Comparison of ENCODE assay signal across 9 cellular contexts in the genomic region with DNA sequence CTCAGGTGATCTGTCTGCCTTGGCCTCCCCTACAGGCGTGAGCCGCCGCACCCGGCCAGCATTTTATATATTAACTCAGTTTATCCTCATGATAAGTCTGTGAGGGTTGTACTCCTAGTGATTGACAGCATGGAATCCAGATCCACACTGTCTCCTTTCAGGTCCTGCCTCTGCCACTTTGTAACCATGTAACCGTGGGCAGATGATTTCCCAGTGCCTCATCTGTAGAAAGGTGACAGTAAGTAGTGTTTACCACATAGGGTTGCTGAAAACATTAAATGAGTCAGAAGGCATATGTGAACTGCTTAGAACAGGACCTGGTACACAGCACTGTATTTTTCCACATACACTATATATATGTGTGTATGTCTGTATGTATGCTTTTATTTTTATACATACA. TPM values are rescaled to one million over a fixed set of nuclear protein-coding genes. Genes with fewer than 3 reads are reported as not detected.
DNase-seq lines count a peak whose midpoint lies in the region; ATAC-seq, FAIRE-seq and TF ChIP-seq lines count a peak whose summit lies in the region.
"Had no signal": no experiment of that assay in that cellular context is flagged by ENCODE, and none has a peak within 500 bp of the region (broad histone marks: within the 10 kb centered on the region; RNA-seq: fewer than 3 reads in every experiment).

No MANE protein-coding gene starts in this region.

- H3K9me3 ChIP-seq in HepG2 (ENCODE audit: low read length): no peaks in the 10 kb centered on the region
- no peaks in the 10 kb centered on the region for H3K9me3 ChIP-seq in right lobe of liver
- H3K9me3 ChIP-seq in hepatocyte (ENCODE audit: low read depth): no peaks in the 10 kb centered on the region
- H3K9me3 ChIP-seq in upper lobe of right lung: no peaks in the 10 kb centered on the region

- in situ Hi-C loops in HepG2 (cut with HindIII; ENCODE audit: extremely low pct_ligation_motif_present, low pct_unique_long_range_greater_than_20kb): no loop called here

- no peak for FAIRE-seq in HepG2 (lab: Jason Lieb, UNC)

- H3K9me3 Mint-ChIP-seq in activated CD4-positive, alpha-beta T cell treated with anti-CD3 and anti-CD28 coated beads, Interleukin-2, amount 10 ng/mL, durations not matched to agents 7 days and 5 days: no peaks in the 10 kb centered on the region

- POLR2A ChIA-PET in HepG2 (lab: Yijun Ruan, JAX): no interaction called here
- POLR2A ChIA-PET in activated CD4-positive, alpha-beta T cell treated with anti-CD3 and anti-CD28 coated beads, Interleukin-2, amount 10 ng/mL, durations not matched to agents 7 days and 5 days (lab: Charles Lee): no interaction called here

- DNase-seq in HepG2 (ENCODE audit: low spot score) (no peak), right lobe of liver (no peak), hepatocyte (ENCODE audit: low spot score) (no peak), upper lobe of right lung (no peak)
- DNase-seq in activated CD4-positive, alpha-beta T cell treated with anti-CD3 and anti-CD28 coated beads, Interleukin-2, amount 10 ng/mL, durations not matched to agents 7 days and 5 days: no peak
- DNase-seq: NCI-H1048 had no signal

- no peak for TF ChIP-seq EP300 in HepG2 (IDR thresholded peaks at IDR 0.05; ENCODE audit: low read depth in 2 of 2, low read length in 2 of 2)
- no peak for TF ChIP-seq EP300 in HepG2 (CRISPR knock-in tag; IDR thresholded peaks at IDR 0.05; ENCODE audit: borderline replicate concordance)

- no peaks in the 10 kb centered on the region for H3K27me3 Mint-ChIP-seq in activated CD4-positive, alpha-beta T cell treated with anti-CD3 and anti-CD28 coated beads, Interleukin-2, amount 10 ng/mL, durations not matched to agents 7 days and 5 days

- peaks cover 0 to 5% of the 10 kb centered on the region in 2 experiments; a peak in 1 of 5 replicates for H3K27me3 ChIP-seq in HepG2 (ENCODE audit: control insufficient read depth in 1 of 2, insufficient read depth in 2 of 2, low read length in 2 of 2)
- H3K27me3 ChIP-seq in right lobe of liver: no peaks in the 10 kb centered on the region
- no peaks in the 10 kb centered on the region for H3K27me3 ChIP-seq in hepatocyte
- no peaks in the 10 kb centered on the region for H3K27me3 ChIP-seq in upper lobe of right lung

- intact Hi-C loops in HepG2 (cut with micrococcal nuclease; ENCODE audit: unreplicated experiment): loop anchor here (5.0 kb wide), 1 partner anchor 40 kb away; a partner anchor contains a TSS
- intact Hi-C loops in right lobe of liver (cut with DNase I): no loop called here
- intact Hi-C loops in upper lobe of right lung (cut with DNase I): no loop called here

- H3K4me3 ChIP-seq in HepG2 (replicated peaks in 1 of 3; ENCODE audit: insufficient read depth in 1 of 3, low read depth in 2 of 3, low read length in 3 of 3) (peak overlapping the region in 2 of 3 experiments; percentile 75 to 77; a peak in 3 of 6 replicates), right lobe of liver (no peak overlapping the region), hepatocyte (no peak overlapping the region), upper lobe of right lung (peak overlapping the region; percentile 88)

- peaks cover 38% of the 10 kb centered on the region for H3K4me1 Mint-ChIP-seq in activated CD4-positive, alpha-beta T cell treated with anti-CD3 and anti-CD28 coated beads, Interleukin-2, amount 10 ng/mL, durations not matched to agents 7 days and 5 days

- TF ChIP-seq RAD21 in HepG2 (CRISPR knock-in tag; IDR thresholded peaks at IDR 0.05): no peak

- peak overlapping the region; percentile 71 for H3K4me3 Mint-ChIP-seq in activated CD4-positive, alpha-beta T cell treated with anti-CD3 and anti-CD28 coated beads, Interleukin-2, amount 10 ng/mL, durations not matched to agents 7 days and 5 days

- H3K27ac Mint-ChIP-seq in activated CD4-positive, alpha-beta T cell treated with anti-CD3 and anti-CD28 coated beads, Interleukin-2, amount 10 ng/mL, durations not matched to agents 7 days and 5 days: peak overlapping the region; percentile 41

- H3K27ac ChIP-seq in HepG2 (ENCODE audit: extremely low read length, insufficient read depth, low read length) (no peak overlapping the region), right lobe of liver (no peak overlapping the region), hepatocyte (peak overlapping the region; percentile 1), upper lobe of right lung (peak overlapping the region; percentile 89)

- no peak overlapping the region for H3K9ac ChIP-seq in HepG2 (ENCODE audit: insufficient read depth, low read depth, low read length)

- H3K9me2 ChIP-seq in hepatocyte (replicated peaks; ENCODE audit: insufficient read depth): no peaks in the 10 kb centered on the region

- WGBS in HepG2 (ENCODE audit: low lambda C conversion rate): 79% methylated on average over 5 of the region's 5 CpGs
- 69% methylated on average over 5 of the region's 5 CpGs for WGBS in right lobe of liver (ENCODE audit: insufficient coverage, low coverage, low lambda C conversion rate, missing lambda C conversion rate)
- WGBS in hepatocyte (ENCODE audit: low lambda C conversion rate, missing lambda C conversion rate): 83% methylated on average over 5 of the region's 5 CpGs

- H2AFZ ChIP-seq in HepG2 (ENCODE audit: low read length): no peak overlapping the region
- H2AFZ ChIP-seq in hepatocyte: no peak overlapping the region

- peak overlapping the region; percentile 85 for H3K4me2 ChIP-seq in HepG2 (ENCODE audit: low read depth, low read length)
- H3K4me2 ChIP-seq in hepatocyte: peak overlapping the region; percentile 85

- BruUV-seq in HepG2 (replicated peaks; lab: Mats Ljungman, UMichigan): no TSS peak

- H3K4me1 ChIP-seq in HepG2 (ENCODE audit: insufficient read depth, low read length) (peaks cover 29% of the 10 kb centered on the region), right lobe of liver (peaks cover 0 to 20% (median 3%) of the 10 kb centered on the region in 4 donors), hepatocyte (ENCODE audit: insufficient read depth) (peaks cover 10% of the 10 kb centered on the region), upper lobe of right lung (peaks cover 30% of the 10 kb centered on the region)

- CTCF ChIA-PET in HepG2 (lab: Yijun Ruan, JAX; ENCODE audit: low intra/inter-chr PET ratio, low total read pairs): no interaction called here
- CTCF ChIA-PET in activated CD4-positive, alpha-beta T cell treated with anti-CD3 and anti-CD28 coated beads, Interleukin-2, amount 10 ng/mL, durations not matched to agents 7 days and 5 days (lab: Charles Lee): no interaction called here

- ATAC-seq in HepG2 (no peak), right lobe of liver (no peak), upper lobe of right lung (no peak), GM21367 (IDR thresholded peaks at IDR 0.05; ENCODE audit: unreplicated experiment) (no peak), HG02938 (IDR thresholded peaks at IDR 0.05; ENCODE audit: unreplicated experiment) (no peak), HG02759 (IDR thresholded peaks at IDR 0.05; ENCODE audit: unreplicated experiment) (no peak)

- no peak for TF ChIP-seq CTCF in HepG2 (CRISPR knock-in tag; IDR thresholded peaks at IDR 0.05)
- TF ChIP-seq CTCF in right lobe of liver (IDR thresholded peaks at IDR 0.05): no peak
- TF ChIP-seq CTCF in hepatocyte (IDR thresholded peaks at IDR 0.05; ENCODE audit: poor library complexity): no peak
- TF ChIP-seq CTCF in upper lobe of right lung (IDR thresholded peaks at IDR 0.05): no peak

- peaks cover 34% of the 10 kb centered on the region for H3K79me2 ChIP-seq in HepG2 (ENCODE audit: insufficient read depth, low read length)
- H3K79me2 ChIP-seq in hepatocyte: peaks cover 59% of the 10 kb centered on the region

- peaks cover 7% of the 10 kb centered on the region; the same call in 1 of the 2 replicates for H4K20me1 ChIP-seq in HepG2 (ENCODE audit: insufficient read depth, low read length)
- peaks cover 57% of the 10 kb centered on the region for H4K20me1 ChIP-seq in hepatocyte (ENCODE audit: insufficient read depth, poor library complexity, severe bottlenecking)

- TF ChIP-seq POLR2A in HepG2 (IDR thresholded peaks at IDR 0.05; ENCODE audit: insufficient read depth in 1 of 2, low read depth in 2 of 2, low read length in 2 of 2): no peak
- no peak for TF ChIP-seq POLR2A in right lobe of liver (IDR thresholded peaks at IDR 0.05)

- H3K36me3 Mint-ChIP-seq in activated CD4-positive, alpha-beta T cell treated with anti-CD3 and anti-CD28 coated beads, Interleukin-2, amount 10 ng/mL, durations not matched to agents 7 days and 5 days (ENCODE audit: low read depth): peaks cover 3% of the 10 kb centered on the region

- H3K36me3 ChIP-seq in HepG2 (replicated peaks in 1 of 2; ENCODE audit: control insufficient read depth in 1 of 2, insufficient read depth in 2 of 2, low read length in 2 of 2) (peaks cover 0 to 8% of the 10 kb centered on the region in 2 experiments; a peak in 1 of 5 replicates), right lobe of liver (peaks cover 0 to 7% (median 1%) of the 10 kb centered on the region in 4 donors), hepatocyte (replicated peaks; ENCODE audit: insufficient read depth, low read depth) (no peaks in the 10 kb centered on the region), upper lobe of right lung (peaks cover 5% of the 10 kb centered on the region)

RNA-seq across cellular contexts. Expression of a gene that starts 2.4 kb away (rescaled TPM):
- total RNA-seq in HepG2 (2016; rRNA removed; fragmentation: Illumina TruSeq; extraction: Trizol) (28.8 and 51.6 TPM in 2 replicates), right lobe of liver (10 to 100 TPM; 20.2 to 33.4 (median 23.9) TPM), hepatocyte (43.2 and 51.0 TPM in 2 replicates), upper lobe of right lung (46.8 TPM)
- 5.3 and 5.6 TPM in 2 replicates for total RNA-seq in HepG2 (2016; cell fraction: cytosol; rRNA removed; fragmentation: Illumina TruSeq; extraction: Trizol; ENCODE audit: low read depth)
- total RNA-seq in HepG2 (2016; cell fraction: insoluble cytoplasmic fraction; rRNA removed; fragmentation: Illumina TruSeq; extraction: Trizol): 28.6 and 50.2 TPM in 2 replicates
- total RNA-seq in HepG2 (2016; cell fraction: membrane; rRNA removed; fragmentation: Illumina TruSeq; extraction: Trizol): 12.7 and 14.5 TPM in 2 replicates
- 12.1 and 14.7 TPM in 2 replicates for total RNA-seq in HepG2 (2016; cell fraction: nucleus; rRNA removed; fragmentation: Illumina TruSeq; extraction: Trizol)
- polyA plus RNA-seq in HepG2 (2011; rRNA removed) (6.5 and 6.9 TPM in 2 replicates), hepatocyte (24.2 and 32.1 TPM in 2 replicates)
- polyA plus RNA-seq in HepG2 (2011; cell fraction: cytosol; rRNA removed): 4.9 and 5.6 TPM in 2 replicates
- 2.6 and 3.5 TPM in 2 replicates for polyA plus RNA-seq in HepG2 (2011; cell fraction: nucleus; rRNA removed)
- polyA plus RNA-seq in HepG2 (2012): 16.6 and 18.2 TPM in 2 replicates
- 1.4 and 1.7 TPM in 2 replicates for polyA plus RNA-seq in HepG2 (2016; cell fraction: cytosol; fragmentation: Illumina TruSeq; extraction: Trizol; ENCODE audit: low read depth)
- polyA plus RNA-seq in HepG2 (2016; cell fraction: insoluble cytoplasmic fraction; fragmentation: Illumina TruSeq; extraction: Trizol; ENCODE audit: low read depth): 35.8 and 41.7 TPM in 2 replicates
- polyA plus RNA-seq in HepG2 (2016; cell fraction: membrane; fragmentation: Illumina TruSeq; extraction: Trizol; ENCODE audit: low read depth): 5.3 TPM in 2 replicates
- polyA plus RNA-seq in HepG2 (2016; cell fraction: nucleus; fragmentation: Illumina TruSeq; extraction: Trizol; ENCODE audit: insufficient read depth, low read depth): 17.6 and 20.9 TPM in 2 replicates
- 3.0 and 13.4 TPM in 2 replicates for polyA minus RNA-seq in HepG2 (2011; rRNA and poly(A)+ RNA removed; ENCODE audit: low replicate concordance)
- polyA minus RNA-seq in HepG2 (2011; cell fraction: cytosol; rRNA and poly(A)+ RNA removed): 9.7 and 10.3 TPM in 2 replicates
- polyA minus RNA-seq in HepG2 (2011; cell fraction: nucleus; rRNA and poly(A)+ RNA removed): 6.4 and 9.3 TPM in 2 replicates
- 10 to 100 TPM; 35.7 to 38.8 TPM for total RNA-seq in activated CD4-positive, alpha-beta T cell treated with anti-CD3 and anti-CD28 coated beads, Interleukin-2, amount 10 ng/mL, durations not matched to agents 7 days and 5 days

RNA-seq across cellular contexts. Expression of a gene that starts 15.4 kb away (rescaled TPM):
- total RNA-seq in HepG2 (2016; rRNA removed; fragmentation: Illumina TruSeq; extraction: Trizol): 4.8 and 5.2 TPM in 2 replicates
- 1.7 and 2.2 TPM in 2 replicates for total RNA-seq in HepG2 (2016; cell fraction: cytosol; rRNA removed; fragmentation: Illumina TruSeq; extraction: Trizol; ENCODE audit: low read depth)
- 4.4 and 6.1 TPM in 2 replicates for total RNA-seq in HepG2 (2016; cell fraction: insoluble cytoplasmic fraction; rRNA removed; fragmentation: Illumina TruSeq; extraction: Trizol)
- 3.9 and 4.0 TPM in 2 replicates for total RNA-seq in HepG2 (2016; cell fraction: membrane; rRNA removed; fragmentation: Illumina TruSeq; extraction: Trizol)
- total RNA-seq in HepG2 (2016; cell fraction: nucleus; rRNA removed; fragmentation: Illumina TruSeq; extraction: Trizol): 5.3 and 5.7 TPM in 2 replicates
- polyA plus RNA-seq in HepG2 (2011; rRNA removed): 6.5 and 8.1 TPM in 2 replicates
- polyA plus RNA-seq in HepG2 (2011; cell fraction: cytosol; rRNA removed): 2.9 and 3.5 TPM in 2 replicates
- 16.7 and 22.2 TPM in 2 replicates for polyA plus RNA-seq in HepG2 (2011; cell fraction: nucleus; rRNA removed)
- 3.4 and 4.4 TPM in 2 replicates for polyA plus RNA-seq in HepG2 (2012)
- polyA plus RNA-seq in HepG2 (2016; cell fraction: cytosol; fragmentation: Illumina TruSeq; extraction: Trizol; ENCODE audit: low read depth): 0.63 and 0.68 TPM in 2 replicates
- 3.2 and 4.5 TPM in 2 replicates for polyA plus RNA-seq in HepG2 (2016; cell fraction: insoluble cytoplasmic fraction; fragmentation: Illumina TruSeq; extraction: Trizol; ENCODE audit: low read depth)
- 1.2 and 1.3 TPM in 2 replicates for polyA plus RNA-seq in HepG2 (2016; cell fraction: membrane; fragmentation: Illumina TruSeq; extraction: Trizol; ENCODE audit: low read depth)
- 13.0 and 13.9 TPM in 2 replicates for polyA plus RNA-seq in HepG2 (2016; cell fraction: nucleus; fragmentation: Illumina TruSeq; extraction: Trizol; ENCODE audit: insufficient read depth, low read depth)
- 10.1 and 33.6 TPM in 2 replicates for polyA minus RNA-seq in HepG2 (2011; rRNA and poly(A)+ RNA removed; ENCODE audit: low replicate concordance)
- 4.4 and 5.1 TPM in 2 replicates for polyA minus RNA-seq in HepG2 (2011; cell fraction: cytosol; rRNA and poly(A)+ RNA removed)
- polyA minus RNA-seq in HepG2 (2011; cell fraction: nucleus; rRNA and poly(A)+ RNA removed): 10.8 and 14.2 TPM in 2 replicates
- total RNA-seq in right lobe of liver: 10 to 100 TPM in 2 of 6 experiments, 1 to 10 TPM in 4; 6.4 to 19.4 (median 7.7) TPM
- total RNA-seq in activated CD4-positive, alpha-beta T cell treated with anti-CD3 and anti-CD28 coated beads, Interleukin-2, amount 10 ng/mL, durations not matched to agents 7 days and 5 days: 10 to 100 TPM; 43.3 to 44.5 TPM
- 7.2 and 8.5 TPM in 2 replicates for total RNA-seq in hepatocyte
- polyA plus RNA-seq in hepatocyte: 11.0 and 12.8 TPM in 2 replicates
- 35.2 TPM for total RNA-seq in upper lobe of right lung

RNA-seq across cellular contexts. Expression of a gene that starts 38.9 kb away (rescaled TPM):
- total RNA-seq in HepG2 (2016; rRNA removed; fragmentation: Illumina TruSeq; extraction: Trizol) (25.5 and 37.8 TPM in 2 replicates), right lobe of liver (10 to 100 TPM; 18.8 to 24.2 (median 21.8) TPM), hepatocyte (38.5 and 43.9 TPM in 2 replicates), upper lobe of right lung (43.5 TPM)
- 218 and 232 TPM in 2 replicates for total RNA-seq in HepG2 (2016; cell fraction: cytosol; rRNA removed; fragmentation: Illumina TruSeq; extraction: Trizol; ENCODE audit: low read depth)
- 24.4 and 24.7 TPM in 2 replicates for total RNA-seq in HepG2 (2016; cell fraction: insoluble cytoplasmic fraction; rRNA removed; fragmentation: Illumina TruSeq; extraction: Trizol)
- 46.4 and 46.7 TPM in 2 replicates for total RNA-seq in HepG2 (2016; cell fraction: membrane; rRNA removed; fragmentation: Illumina TruSeq; extraction: Trizol)
- 44.1 and 49.3 TPM in 2 replicates for total RNA-seq in HepG2 (2016; cell fraction: nucleus; rRNA removed; fragmentation: Illumina TruSeq; extraction: Trizol)
- polyA plus RNA-seq in HepG2 (2011; rRNA removed) (96.6 and 103 TPM in 2 replicates), hepatocyte (18.0 and 22.5 TPM in 2 replicates)
- 28.4 and 40.4 TPM in 2 replicates for polyA plus RNA-seq in HepG2 (2011; cell fraction: cytosol; rRNA removed)
- 91.5 and 98.6 TPM in 2 replicates for polyA plus RNA-seq in HepG2 (2011; cell fraction: nucleus; rRNA removed)
- 19.7 TPM in 2 replicates for polyA plus RNA-seq in HepG2 (2012)
- polyA plus RNA-seq in HepG2 (2016; cell fraction: cytosol; fragmentation: Illumina TruSeq; extraction: Trizol; ENCODE audit: low read depth): 1.0 and 1.9 TPM in 2 replicates
- 21.2 and 31.8 TPM in 2 replicates for polyA plus RNA-seq in HepG2 (2016; cell fraction: insoluble cytoplasmic fraction; fragmentation: Illumina TruSeq; extraction: Trizol; ENCODE audit: low read depth)
- 4.6 and 5.7 TPM in 2 replicates for polyA plus RNA-seq in HepG2 (2016; cell fraction: membrane; fragmentation: Illumina TruSeq; extraction: Trizol; ENCODE audit: low read depth)
- polyA plus RNA-seq in HepG2 (2016; cell fraction: nucleus; fragmentation: Illumina TruSeq; extraction: Trizol; ENCODE audit: insufficient read depth, low read depth): 50.6 and 53.6 TPM in 2 replicates
- polyA minus RNA-seq in HepG2 (2011; rRNA and poly(A)+ RNA removed; ENCODE audit: low replicate concordance): 101 and 103 TPM in 2 replicates
- 46.1 and 64.4 TPM in 2 replicates for polyA minus RNA-seq in HepG2 (2011; cell fraction: cytosol; rRNA and poly(A)+ RNA removed)
- 104 and 122 TPM in 2 replicates for polyA minus RNA-seq in HepG2 (2011; cell fraction: nucleus; rRNA and poly(A)+ RNA removed)
- 10 to 100 TPM; 54.0 to 58.0 TPM for total RNA-seq in activated CD4-positive, alpha-beta T cell treated with anti-CD3 and anti-CD28 coated beads, Interleukin-2, amount 10 ng/mL, durations not matched to agents 7 days and 5 days

Comparison
In these comparisons a context has a peak if more than half of its experiments do, and no peak if none do; other contexts are left out.
1. H3K4me3 ChIP-seq: peak in HepG2 (2 of 3) and upper lobe of right lung (single experiment); none in right lobe of liver (0 of 3) and hepatocyte (single experiment).
2. H3K27ac ChIP-seq: peak in hepatocyte (single experiment) and upper lobe of right lung (single experiment); none in HepG2 (single experiment) and right lobe of liver (0 of 3).